In the genomic region with DNA sequence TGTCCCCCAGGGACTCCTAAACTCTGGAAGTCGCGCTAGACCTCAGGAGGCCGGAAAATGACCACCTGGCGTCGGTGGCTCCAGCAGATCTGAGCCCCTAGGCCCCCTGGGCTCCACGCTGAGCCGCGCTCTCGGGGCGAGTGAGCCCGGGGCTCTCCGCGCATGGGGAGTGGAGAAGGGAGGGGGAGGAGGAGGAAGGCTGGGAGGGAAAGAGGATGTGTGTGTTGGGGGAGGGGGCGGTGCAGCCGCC, we compare ENCODE assay signal across 9 cellular contexts. TPM values are rescaled to one million over a fixed set of nuclear protein-coding genes. Genes with fewer than 3 reads are reported as not detected.
DNase-seq lines count a peak whose midpoint lies in the region; ATAC-seq, FAIRE-seq and TF ChIP-seq lines count a peak whose summit lies in the region.
"Had no signal": no experiment of that assay in that cellular context is flagged by ENCODE, and none has a peak within 500 bp of the region (broad histone marks: within the 10 kb centered on the region; RNA-seq: fewer than 3 reads in every experiment).

No MANE protein-coding gene starts in this region.

- ATAC-seq in GM18502 (IDR thresholded peaks at IDR 0.05; ENCODE audit: poor library complexity, unreplicated experiment), result peak; percentile 20

- H2AFZ ChIP-seq in neural progenitor cell (replicated peaks), result peak overlapping the region; percentile 65

- DNase-seq in HTR-8/SVneo (ENCODE audit: insufficient read length, low spot score) (peak; percentile 44), neural progenitor cell (ENCODE audit: low spot score) (no peak), NOMO-1 treated with dmso at 0.1 percent for 144 hours (lab: John Stamatoyannopoulos, UW; ENCODE audit: unreplicated experiment) (no peak), pons (ENCODE audit: low spot score) (no peak)
- no peak for DNase-seq in stimulated activated CD4-positive, alpha-beta T cell treated with anti-CD3 and anti-CD28 coated beads, Interleukin-4, amount 100 ng/mL, for 24 hours
- DNase-seq in activated CD4-positive, alpha-beta T cell treated with anti-CD3 and anti-CD28 coated beads, Interleukin-2, amount 50 U/mL, for 48 hours, result no peak

- peaks cover 68% of the 10 kb centered on the region for H3K27me3 Mint-ChIP-seq in brain
- peaks cover 98% of the 10 kb centered on the region for H3K27me3 Mint-ChIP-seq in neural progenitor cell (ENCODE audit: insufficient read depth, low read depth)

- no peaks in the 10 kb centered on the region for H3K36me3 ChIP-seq in neural progenitor cell

- H3K4me3 ChIP-seq in neural progenitor cell, result peak overlapping the region; percentile 51

- H3K4me3 Mint-ChIP-seq in brain (peak overlapping the region; percentile 82 to 94 (median 91)), neural progenitor cell (peak overlapping the region; percentile 86)

- peaks cover 100% of the 10 kb centered on the region for H3K27me3 ChIP-seq in neural progenitor cell

- H3K36me3 Mint-ChIP-seq in brain (peaks cover 49% of the 10 kb centered on the region), neural progenitor cell (no peaks in the 10 kb centered on the region)

- peak overlapping the region in 2 of 5 experiments; percentile 95 for H3K27ac Mint-ChIP-seq in brain
- H3K27ac Mint-ChIP-seq in neural progenitor cell, result no peak overlapping the region

- FAIRE-seq in HTR-8/SVneo (lab: Jason Lieb, UNC), result no peak

- peak overlapping the region; percentile 84 for H3K4me2 ChIP-seq in neural progenitor cell

- no peaks in the 10 kb centered on the region for H3K9me3 ChIP-seq in neural progenitor cell (ENCODE audit: low read depth)

- no peak overlapping the region for H3K9ac ChIP-seq in neural progenitor cell

- H3K4me1 ChIP-seq in neural progenitor cell, result peaks cover 37% of the 10 kb centered on the region

- no peak overlapping the region for H3K27ac ChIP-seq in neural progenitor cell

- H3F3A ChIP-seq in neural progenitor cell (ENCODE audit: low read depth), result peaks cover 60% of the 10 kb centered on the region

- no peak for TF ChIP-seq CTCF in brain (conservative IDR thresholded peaks at IDR 0.05)
- no peak for TF ChIP-seq CTCF in neural progenitor cell (IDR thresholded peaks at IDR 0.05)

- peaks cover 94% of the 10 kb centered on the region for H4K20me1 ChIP-seq in neural progenitor cell (ENCODE audit: low read depth)

- no peaks in the 10 kb centered on the region for H3K79me2 ChIP-seq in neural progenitor cell (ENCODE audit: low read depth)

- H3K4me1 Mint-ChIP-seq in brain (peaks cover 82% of the 10 kb centered on the region), neural progenitor cell (peaks cover 59% of the 10 kb centered on the region)

- H3K9me3 Mint-ChIP-seq in brain (peaks cover 3 to 16% (median 11%) of the 10 kb centered on the region in 5 experiments), neural progenitor cell (peaks cover 3% of the 10 kb centered on the region)

RNA-seq across cellular contexts. Expression of a gene that starts 0.9 kb away (rescaled TPM):
- polyA plus RNA-seq in brain (ENCODE audit: insufficient read depth, low read depth, low replicate concordance), result 0.63 TPM
- total RNA-seq in neural progenitor cell (ENCODE audit: low replicate concordance), result not detected in 2 replicates
- total RNA-seq: activated CD8-positive, alpha-beta memory T cell treated with anti-CD3 and anti-CD28 coated beads for 36 hours had no signal

RNA-seq across cellular contexts. Expression of a gene that starts 18.3 kb away (rescaled TPM):
- polyA plus RNA-seq in brain (ENCODE audit: insufficient read depth, low read depth, low replicate concordance), result 0.17 TPM
- total RNA-seq in neural progenitor cell (ENCODE audit: low replicate concordance), result 0.19 TPM in 1 of 2 replicates, not detected in the other
- total RNA-seq: activated CD8-positive, alpha-beta memory T cell treated with anti-CD3 and anti-CD28 coated beads for 36 hours had no signal
